ENCODE assay signal across 29 cellular contexts in the genomic region with DNA sequence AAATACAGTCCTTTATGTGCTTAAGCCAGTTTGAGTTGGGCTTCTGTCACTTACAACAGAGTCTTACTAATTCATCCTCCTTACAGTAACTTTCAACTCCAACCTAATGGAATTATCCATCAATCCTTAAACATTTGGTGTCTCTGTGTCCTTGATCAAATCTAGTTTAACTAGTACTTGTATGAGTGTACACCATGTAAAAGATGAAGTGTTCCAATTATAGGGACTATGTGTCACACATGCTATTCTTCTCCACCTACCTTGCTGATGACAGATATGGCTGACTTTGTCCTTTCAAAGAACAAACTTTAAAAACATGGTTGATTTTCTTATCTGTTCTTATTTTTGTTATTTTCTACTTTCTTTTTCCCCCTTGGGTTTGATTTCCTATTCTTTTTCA.
"Had no signal": no experiment of that assay in that cellular context is flagged by ENCODE, and none has a peak within 500 bp of the region (broad histone marks: within the 10 kb centered on the region; RNA-seq: fewer than 3 reads in every experiment).

No MANE protein-coding gene starts in this region.

- H3K36me3 ChIP-seq: ascending aorta, cardiac muscle cell, colonic mucosa, gastroesophageal sphincter, pancreas, prostate gland, upper lobe of left lung, vagina had no signal

- H3K27ac ChIP-seq: ascending aorta, cardiac muscle cell, colonic mucosa, dorsolateral prefrontal cortex, gastroesophageal sphincter, pancreas, prostate gland, upper lobe of left lung, vagina, VCaP had no signal

- ATAC-seq: gastroesophageal sphincter; left cardiac atrium; naive thymus-derived CD4-positive, alpha-beta T cell; sciatic nerve; stimulated activated naive CD8-positive, alpha-beta T cell treated with anti-CD3 and anti-CD28 coated beads, Interleukin-15, amount 100 ng/mL, for 72 hours had no signal

- FAIRE-seq: pancreas had no signal

- H3K4me3 ChIP-seq: ascending aorta, cardiac muscle cell, colonic mucosa, dorsolateral prefrontal cortex, gastroesophageal sphincter, pancreas, prostate gland, skin epidermis, upper lobe of left lung, vagina had no signal

- H3K9me3 ChIP-seq: colonic mucosa, pancreas, prostate gland, vagina had no signal

- H3K27me3 ChIP-seq: ascending aorta, cardiac muscle cell, colonic mucosa, pancreas, upper lobe of left lung, vagina had no signal

- H3K4me1 ChIP-seq: ascending aorta, colonic mucosa, gastroesophageal sphincter, pancreas, prostate gland, vagina had no signal

- DNase-seq: activated CD4-positive, alpha-beta memory T cell treated with anti-CD3 and anti-CD28 coated beads for 36 hours; activated CD4-positive, alpha-beta T cell treated with anti-CD3 and anti-CD28 coated beads, Interleukin-2, amount 10 ng/mL, durations not matched to agents 24 days and 14 days; activated CD4-positive, CD25-positive, alpha-beta regulatory T cell treated with anti-CD3 and anti-CD28 coated beads, Interleukin-2, amount 50 U/mL, for 72 hours; activated CD8-positive, alpha-beta memory T cell treated with anti-CD3 and anti-CD28 coated beads, Interleukin-2, amount 50 U/mL, for 4 hours; activated gamma-delta T cell; activated naive CD4-positive, alpha-beta T cell treated with anti-CD3 and anti-CD28 coated beads, Interleukin-2, amount 10 ng/mL, durations not matched to agents 7 days and 5 days; activated naive CD8-positive, alpha-beta T cell treated with anti-CD3 and anti-CD28 coated beads, Interleukin-2, amount 10 ng/mL, durations not matched to agents 7 days and 5 days; activated T-cell treated with anti-CD3 and anti-CD28 coated beads, Interleukin-2, amount 50 U/mL, for 1 hour; cerebellar nuclear complex; dorsolateral prefrontal cortex; effector memory CD4-positive, alpha-beta T cell; hippocampal formation; left cardiac atrium; naive thymus-derived CD4-positive, alpha-beta T cell; retina; stimulated activated CD4-positive, alpha-beta T cell treated with anti-CD3 and anti-CD28 coated beads, Interleukin-4, amount 100 ng/mL, for 24 hours; stimulated activated naive CD8-positive, alpha-beta T cell treated with anti-CD3 and anti-CD28 coated beads, Interleukin-15, amount 100 ng/mL, for 72 hours; substantia nigra; upper lobe of left lung had no signal
